In genomic region chr3:40524571-40525285, GRCh38 we compare ENCODE assay signal across 1 cellular context.
TF ChIP-seq lines count a peak whose summit lies in the region.

TSS of gene ZNF621 (plus strand) at chr3:40524960. CDS start at chr3:40525841, 881 bp downstream.

TF ChIP-seq in HCT116, 20 proteins besides CTCF, POLR2A, EP300 and RAD21:
- TF ChIP-seq FOSL1 (IDR thresholded peaks at IDR 0.05; ENCODE audit: low read depth) = no peak
- TF ChIP-seq SRF (IDR thresholded peaks at IDR 0.05; ENCODE audit: low read depth) = no peak
- TF ChIP-seq SP1 (IDR thresholded peaks at IDR 0.05; ENCODE audit: low read depth) = peak; percentile 54; the same call in 1 of the 2 replicates
- TF ChIP-seq YY1 (IDR thresholded peaks at IDR 0.05; ENCODE audit: extremely low read depth, insufficient replicate concordance, low read depth, low read length) = peak; percentile 91
- TF ChIP-seq ELF1 (IDR thresholded peaks at IDR 0.05; ENCODE audit: borderline replicate concordance, low read depth) = peak; percentile 80
- TF ChIP-seq ZFX (IDR thresholded peaks at IDR 0.05) = peak; percentile 91
- no peak for TF ChIP-seq ATF3 (IDR thresholded peaks at IDR 0.05)
- no peak for TF ChIP-seq CBX3 (IDR thresholded peaks at IDR 0.05; ENCODE audit: low read depth)
- no peak for TF ChIP-seq REST (IDR thresholded peaks at IDR 0.05; ENCODE audit: low read depth)
- TF ChIP-seq TCF7L2 (IDR thresholded peaks at IDR 0.05; ENCODE audit: borderline replicate concordance, extremely low read depth, insufficient read depth, insufficient read length) = peak; percentile 69
- TF ChIP-seq ZBTB33 (IDR thresholded peaks at IDR 0.05; ENCODE audit: extremely low read depth, insufficient replicate concordance, low read length) = no peak
- TF ChIP-seq POLR2AphosphoS5 (IDR thresholded peaks at IDR 0.05; ENCODE audit: low read depth, low read length) = peak; percentile 99
- TF ChIP-seq MAX (IDR thresholded peaks at IDR 0.05) = peak; percentile 95
- TF ChIP-seq SIN3A (IDR thresholded peaks at IDR 0.05; ENCODE audit: low read depth) = peak; percentile 92
- TF ChIP-seq EZH2phosphoT487 (IDR thresholded peaks at IDR 0.05; ENCODE audit: borderline replicate concordance) = no peak
- no peak for TF ChIP-seq CEBPB (IDR thresholded peaks at IDR 0.05; ENCODE audit: low read depth)
- TF ChIP-seq EZH2 (IDR thresholded peaks at IDR 0.05) = no peak
- TF ChIP-seq JUND (IDR thresholded peaks at IDR 0.05) = no peak
- no peak for TF ChIP-seq EGR1 (IDR thresholded peaks at IDR 0.05; ENCODE audit: low read depth)
- no peak for TF ChIP-seq ZNF274 (IDR thresholded peaks at IDR 0.05; ENCODE audit: low read depth, low read length)
